Comparison of ENCODE assay signal across 31 cellular contexts in the genomic region with DNA sequence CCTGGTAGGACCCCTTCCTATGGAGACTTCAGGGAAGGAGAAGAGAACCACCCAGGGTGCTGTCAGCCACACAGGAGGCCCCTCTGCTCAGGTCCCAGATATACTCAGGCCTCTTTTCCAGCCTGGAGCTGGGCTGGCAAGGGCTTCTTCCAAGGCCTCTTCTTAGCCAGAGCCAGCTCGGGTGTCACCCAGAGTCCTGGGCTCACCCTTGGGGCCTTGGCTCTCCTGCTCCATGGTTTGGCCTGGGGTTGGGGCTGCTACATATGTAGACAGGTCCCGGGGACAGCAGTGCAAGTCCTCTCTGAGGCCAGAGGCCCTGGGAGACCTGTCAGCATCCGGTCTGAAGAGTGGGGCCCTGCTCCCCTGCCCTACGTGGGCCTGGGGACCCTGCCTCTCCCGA. TPM values are rescaled to one million over a fixed set of nuclear protein-coding genes. Genes with fewer than 3 reads are reported as not detected.
A peak's percentile ranks its signal among the peaks of the same experiment; 100 is the strongest.
DNase-seq lines count a peak whose midpoint lies in the region; ATAC-seq and TF ChIP-seq lines count a peak whose summit lies in the region.
"Had no signal": no experiment of that assay in that cellular context is flagged by ENCODE, and none has a peak within 500 bp of the region (broad histone marks: within the 10 kb centered on the region; RNA-seq: fewer than 3 reads in every experiment).

No MANE protein-coding gene starts in this region.

- H3K36me3 Mint-ChIP-seq in activated CD4-positive, alpha-beta T cell treated with anti-CD3 and anti-CD28 coated beads, Interleukin-2, amount 10 ng/mL, durations not matched to agents 7 days and 5 days (ENCODE audit: low read depth), result no peaks in the 10 kb centered on the region
- H3K36me3 Mint-ChIP-seq in activated T-helper 17 cell treated with anti-CD3 and anti-CD28 coated beads, Interleukin-2, amount 50 U/mL, for 72 hours (ENCODE audit: low read depth), result no peaks in the 10 kb centered on the region
- H3K36me3 Mint-ChIP-seq: CD8-positive, alpha-beta memory T cell had no signal

- no peak overlapping the region for H3K4me2 ChIP-seq in neuronal stem cell (ENCODE audit: insufficient read depth, low read length, poor library complexity, severe bottlenecking)

- H3K27ac Mint-ChIP-seq in activated CD4-positive, alpha-beta T cell treated with anti-CD3 and anti-CD28 coated beads, Interleukin-2, amount 10 ng/mL, durations not matched to agents 7 days and 5 days, result peak overlapping the region; percentile 36
- no peak overlapping the region for H3K27ac Mint-ChIP-seq in activated T-helper 17 cell treated with anti-CD3 and anti-CD28 coated beads, Interleukin-2, amount 50 U/mL, for 72 hours
- H3K27ac Mint-ChIP-seq: CD8-positive, alpha-beta memory T cell had no signal

- H3K27me3 ChIP-seq in adrenal gland, result no peaks in the 10 kb centered on the region
- H3K27me3 ChIP-seq in neuronal stem cell (ENCODE audit: control insufficient read depth in 3 of 3, insufficient read depth in 3 of 3, low read depth in 1 of 3, low read length in 3 of 3), result peaks cover 0 to 8% (median 0%) of the 10 kb centered on the region in 3 experiments
- no peaks in the 10 kb centered on the region for H3K27me3 ChIP-seq in testis

- CTCF ChIA-PET in activated CD4-positive, alpha-beta T cell treated with anti-CD3 and anti-CD28 coated beads, Interleukin-2, amount 10 ng/mL, durations not matched to agents 7 days and 5 days (lab: Charles Lee), result no interaction called here

- peaks cover 1% of the 10 kb centered on the region for H3K79me1 ChIP-seq in neuronal stem cell (ENCODE audit: low read depth, low read length)

- no peaks in the 10 kb centered on the region for H3K36me3 ChIP-seq in adrenal gland (replicated peaks in 1 of 2)
- H3K36me3 ChIP-seq in neuronal stem cell (replicated peaks in 1 of 2; ENCODE audit: control insufficient read depth in 2 of 2, insufficient read depth in 2 of 2, low read length in 2 of 2), result no peaks in the 10 kb centered on the region
- no peaks in the 10 kb centered on the region for H3K36me3 ChIP-seq in testis (ENCODE audit: low read depth, missing control alignments)
- H3K36me3 ChIP-seq: HAP-1 had no signal

- no peak overlapping the region for H3K9ac ChIP-seq in neuronal stem cell (ENCODE audit: low read depth, low read length, poor library complexity)
- H3K9ac ChIP-seq: GM23248 had no signal

- no peak overlapping the region for H3K4ac ChIP-seq in neuronal stem cell (ENCODE audit: low read length)

- WGBS in adrenal gland, 4 donors, result 17 to 33% (median 29%) methylated on average over 1 to 5 of the region's 5 CpGs
- WGBS in neuronal stem cell (ENCODE audit: extremely low coverage in 2 of 2, insufficient read length in 2 of 2, insufficient replicate concordance in 1 of 2), 2 donors, result no CpG with 5 or more reads among the region's 5 CpGs
- 71 to 84% methylated on average over 4 to 5 of the region's 5 CpGs for WGBS in testis, 2 donors

- H3K23ac ChIP-seq in neuronal stem cell (ENCODE audit: low read depth, low read length, poor library complexity), result no peak overlapping the region

- H3K9me3 ChIP-seq in adrenal gland (replicated peaks in 1 of 3) (no peaks in the 10 kb centered on the region), neuronal stem cell (replicated peaks in 1 of 2; ENCODE audit: control insufficient read depth in 2 of 2, insufficient read depth in 1 of 2, low read depth in 1 of 2, low read length in 2 of 2) (peaks cover 0 to 1% of the 10 kb centered on the region in 2 donors), testis (no peaks in the 10 kb centered on the region)
- H3K9me3 ChIP-seq: HAP-1 had no signal

- no peak for ATAC-seq in GM18519 (IDR thresholded peaks at IDR 0.05; ENCODE audit: low FRiP score, unreplicated experiment)
- no peak for ATAC-seq in activated T-helper 17 cell treated with anti-CD3 and anti-CD28 coated beads, Interleukin-2, amount 50 U/mL, for 72 hours (replicated peaks)
- ATAC-seq: HepG2, K562, PC-3, SK-N-SH treated with all-trans-retinoic acid at 6 μM for 48 hours had no signal

- H2AK5ac ChIP-seq in neuronal stem cell (ENCODE audit: low read depth, low read length), result peak overlapping the region; percentile 68

- intact Hi-C loops in adrenal gland (cut with DNase I) (no loop called here), testis (cut with DNase I; ENCODE audit: low total_unique reads) (no loop called here)

- H3K4me3 Mint-ChIP-seq in activated CD4-positive, alpha-beta T cell treated with anti-CD3 and anti-CD28 coated beads, Interleukin-2, amount 10 ng/mL, durations not matched to agents 7 days and 5 days, result no peak overlapping the region
- no peak overlapping the region for H3K4me3 Mint-ChIP-seq in activated T-helper 17 cell treated with anti-CD3 and anti-CD28 coated beads, Interleukin-2, amount 50 U/mL, for 72 hours
- H3K4me3 Mint-ChIP-seq: CD8-positive, alpha-beta memory T cell had no signal

- H2BK120ac ChIP-seq in neuronal stem cell (ENCODE audit: low read depth, low read length), result no peak overlapping the region

- H3K9me3 Mint-ChIP-seq in activated CD4-positive, alpha-beta T cell treated with anti-CD3 and anti-CD28 coated beads, Interleukin-2, amount 10 ng/mL, durations not matched to agents 7 days and 5 days, result no peaks in the 10 kb centered on the region
- no peaks in the 10 kb centered on the region for H3K9me3 Mint-ChIP-seq in activated T-helper 17 cell treated with anti-CD3 and anti-CD28 coated beads, Interleukin-2, amount 50 U/mL, for 72 hours
- H3K9me3 Mint-ChIP-seq: CD8-positive, alpha-beta memory T cell had no signal

- no peaks in the 10 kb centered on the region for H3K27me3 Mint-ChIP-seq in activated CD4-positive, alpha-beta T cell treated with anti-CD3 and anti-CD28 coated beads, Interleukin-2, amount 10 ng/mL, durations not matched to agents 7 days and 5 days
- H3K27me3 Mint-ChIP-seq in activated T-helper 17 cell treated with anti-CD3 and anti-CD28 coated beads, Interleukin-2, amount 50 U/mL, for 72 hours, result peaks cover 7% of the 10 kb centered on the region

- H2BK15ac ChIP-seq in neuronal stem cell (ENCODE audit: low read length), result no peak overlapping the region

- H2AFZ ChIP-seq in neuronal stem cell (ENCODE audit: low read length), result no peak overlapping the region
- H2AFZ ChIP-seq: GM23248 had no signal

- H2BK12ac ChIP-seq in neuronal stem cell (ENCODE audit: low read length), result no peak overlapping the region

- no peak overlapping the region for H4K91ac ChIP-seq in neuronal stem cell (ENCODE audit: low read depth, low read length, poor library complexity)

- POLR2A ChIA-PET in activated CD4-positive, alpha-beta T cell treated with anti-CD3 and anti-CD28 coated beads, Interleukin-2, amount 10 ng/mL, durations not matched to agents 7 days and 5 days (lab: Charles Lee), result no interaction called here

- TF ChIP-seq POLR2A in adrenal gland (IDR thresholded peaks at IDR 0.05) (no peak), testis (IDR thresholded peaks at IDR 0.05) (no peak)

- H3K27ac ChIP-seq in adrenal gland, result peak overlapping the region; percentile 43 to 96 (median 79)
- no peak overlapping the region for H3K27ac ChIP-seq in neuronal stem cell (replicated peaks; ENCODE audit: low read length)
- no peak overlapping the region for H3K27ac ChIP-seq in testis
- H3K27ac ChIP-seq: 22Rv1, C4-2B, GM23248, HL-60 had no signal

- peak overlapping the region; percentile 55 for H3K18ac ChIP-seq in neuronal stem cell (ENCODE audit: low read length)

- H3K4me1 Mint-ChIP-seq in activated CD4-positive, alpha-beta T cell treated with anti-CD3 and anti-CD28 coated beads, Interleukin-2, amount 10 ng/mL, durations not matched to agents 7 days and 5 days, result no peaks in the 10 kb centered on the region
- no peaks in the 10 kb centered on the region for H3K4me1 Mint-ChIP-seq in activated T-helper 17 cell treated with anti-CD3 and anti-CD28 coated beads, Interleukin-2, amount 50 U/mL, for 72 hours
- H3K4me1 Mint-ChIP-seq: CD8-positive, alpha-beta memory T cell had no signal

- no peak overlapping the region for H4K8ac ChIP-seq in neuronal stem cell (ENCODE audit: low read depth, low read length)

- H2BK5ac ChIP-seq in neuronal stem cell (ENCODE audit: low read length), result no peak overlapping the region

- H3K14ac ChIP-seq in neuronal stem cell (ENCODE audit: low read length), result no peak overlapping the region

- TF ChIP-seq CTCF in adrenal gland (IDR thresholded peaks at IDR 0.05), result no peak
- TF ChIP-seq CTCF in testis (IDR thresholded peaks at IDR 0.05), result no peak

- H3K4me1 ChIP-seq in adrenal gland (replicated peaks in 1 of 2), result peaks cover 19 to 23% of the 10 kb centered on the region in 2 donors
- H3K4me1 ChIP-seq in neuronal stem cell (ENCODE audit: control insufficient read depth in 2 of 2, insufficient read depth in 1 of 2, low read depth in 1 of 2, low read length in 2 of 2), result peaks cover 0 to 6% of the 10 kb centered on the region in 2 donors
- H3K4me1 ChIP-seq in testis, result no peaks in the 10 kb centered on the region
- H3K4me1 ChIP-seq: HAP-1 had no signal

- peak overlapping the region in 1 of 4 donors; percentile 44 for H3K4me3 ChIP-seq in adrenal gland
- no peak overlapping the region for H3K4me3 ChIP-seq in neuronal stem cell (ENCODE audit: low read length in 2 of 2)
- no peak overlapping the region for H3K4me3 ChIP-seq in testis
- H3K4me3 ChIP-seq: GM23248, HAP-1, K562 had no signal

- no peak for DNase-seq in activated CD4-positive, alpha-beta T cell treated with anti-CD3 and anti-CD28 coated beads, Interleukin-2, amount 10 ng/mL, durations not matched to agents 7 days and 5 days
- no peak for DNase-seq in activated CD4-positive, alpha-beta T cell treated with anti-CD3 and anti-CD28 coated beads, Interleukin-2, amount 50 U/mL, for 48 hours
- DNase-seq in adrenal gland (peak in 6 of 7 donors; percentile 58 to 69 (median 64)), neuronal stem cell (ENCODE audit: low spot score) (no peak), testis (peak; percentile 4), GOT3 (lab: John Stamatoyannopoulos, UW) (no peak)
- DNase-seq: ACHN, Calu3, GM23248, MM.1S, NCI-H1048, NCI-H1417 treated with DMSO at 0.1 percent for 48 hours, NCI-H187, NCI-H2107, NCI-H446 treated with DMSO at 0.1 percent for 48 hours, NCI-H526 treated with DMSO at 0.1 percent for 48 hours, PC-3, SIG-M5 had no signal

RNA-seq across cellular contexts. Expression of gene PAEP, which starts 22.8 kb away (rescaled TPM):
- total RNA-seq in activated CD4-positive, alpha-beta T cell treated with anti-CD3 and anti-CD28 coated beads, Interleukin-2, amount 10 ng/mL, durations not matched to agents 7 days and 5 days, result not detected
- total RNA-seq in adrenal gland (not detected), testis (not detected)
- polyA plus RNA-seq in adrenal gland (not detected), testis (ENCODE audit: insufficient read depth, low read depth, low replicate concordance) (2.5 TPM)
- polyA plus RNA-seq in neuronal stem cell (2013, experiment 1 of 2), result not detected
- polyA plus RNA-seq in neuronal stem cell (2013, experiment 2 of 2), result not detected
- total RNA-seq in activated T-helper 17 cell treated with anti-CD3 and anti-CD28 coated beads, Interleukin-2, amount 50 U/mL, for 72 hours, result not detected
- total RNA-seq: CD8-positive, alpha-beta memory T cell; Daoy; GM23248; HT-29; PC-3; RPMI7951 had no signal
- polyA plus RNA-seq: CD8-positive, alpha-beta memory T cell; GM23248 had no signal

RNA-seq across cellular contexts. Expression of gene OBP2A, which starts 38.4 kb away (rescaled TPM):
- not detected for total RNA-seq in activated CD4-positive, alpha-beta T cell treated with anti-CD3 and anti-CD28 coated beads, Interleukin-2, amount 10 ng/mL, durations not matched to agents 7 days and 5 days
- total RNA-seq in adrenal gland (not detected), testis (10 to 100 TPM; 13.9 to 19.0 TPM)
- polyA plus RNA-seq in adrenal gland (not detected), testis (ENCODE audit: insufficient read depth, low read depth, low replicate concordance) (11.8 TPM)
- polyA plus RNA-seq in neuronal stem cell (2013, experiment 1 of 2), result not detected
- polyA plus RNA-seq in neuronal stem cell (2013, experiment 2 of 2), result not detected
- total RNA-seq in activated T-helper 17 cell treated with anti-CD3 and anti-CD28 coated beads, Interleukin-2, amount 50 U/mL, for 72 hours, result not detected
- total RNA-seq: Calu3; CD8-positive, alpha-beta memory T cell; Daoy; GM23248; HepG2; HT-29; K562; PC-3; RPMI7951 had no signal
- polyA plus RNA-seq: CD8-positive, alpha-beta memory T cell; GM23248; K562 had no signal

RNA-seq across cellular contexts. Expression of gene GLT6D1, which starts 55.0 kb away (rescaled TPM):
- total RNA-seq in activated CD4-positive, alpha-beta T cell treated with anti-CD3 and anti-CD28 coated beads, Interleukin-2, amount 10 ng/mL, durations not matched to agents 7 days and 5 days, result not detected
- total RNA-seq in adrenal gland (not detected), testis (under 1 TPM in 1 of 2 donors, not detected in 1; 0.47 TPM)
- polyA plus RNA-seq in adrenal gland (not detected), testis (ENCODE audit: insufficient read depth, low read depth, low replicate concordance) (1.6 TPM)
- polyA plus RNA-seq in neuronal stem cell (2013, experiment 1 of 2), result 0.03 TPM
- polyA plus RNA-seq in neuronal stem cell (2013, experiment 2 of 2), result not detected
- not detected for total RNA-seq in activated T-helper 17 cell treated with anti-CD3 and anti-CD28 coated beads, Interleukin-2, amount 50 U/mL, for 72 hours
- total RNA-seq: Calu3; CD8-positive, alpha-beta memory T cell; Daoy; GM23248; HepG2; HT-29; K562; PC-3; RPMI7951 had no signal
- polyA plus RNA-seq: CD8-positive, alpha-beta memory T cell; GM23248; HepG2; K562 had no signal

Comparison
In these comparisons a context has a peak if more than half of its experiments do, and no peak if none do; other contexts are left out.
1. DNase-seq: peak in adrenal gland (6 of 7) and testis (single experiment); none in activated CD4-positive, alpha-beta T cell treated with anti-CD3 and anti-CD28 coated beads, Interleukin-2, amount 10 ng/mL, durations not matched to agents 7 days and 5 days (single experiment), activated CD4-positive, alpha-beta T cell treated with anti-CD3 and anti-CD28 coated beads, Interleukin-2, amount 50 U/mL, for 48 hours (0 of 2), neuronal stem cell (single experiment) and GOT3 (single experiment).
2. H3K27ac ChIP-seq: peak in adrenal gland (5 of 5); none in neuronal stem cell (single experiment) and testis (0 of 2).
3. RNA of gene OBP2A, which starts 38.4 kb away (total RNA-seq): 13.9 to 19.0 TPM in testis; not detected in activated CD4-positive, alpha-beta T cell treated with anti-CD3 and anti-CD28 coated beads, Interleukin-2, amount 10 ng/mL, durations not matched to agents 7 days and 5 days, not detected in adrenal gland and not detected in activated T-helper 17 cell treated with anti-CD3 and anti-CD28 coated beads, Interleukin-2, amount 50 U/mL, for 72 hours; every median in the first group is over 10 times any median in the second.